Comparison of ENCODE assay signal across 26 cellular contexts in the genomic region with DNA sequence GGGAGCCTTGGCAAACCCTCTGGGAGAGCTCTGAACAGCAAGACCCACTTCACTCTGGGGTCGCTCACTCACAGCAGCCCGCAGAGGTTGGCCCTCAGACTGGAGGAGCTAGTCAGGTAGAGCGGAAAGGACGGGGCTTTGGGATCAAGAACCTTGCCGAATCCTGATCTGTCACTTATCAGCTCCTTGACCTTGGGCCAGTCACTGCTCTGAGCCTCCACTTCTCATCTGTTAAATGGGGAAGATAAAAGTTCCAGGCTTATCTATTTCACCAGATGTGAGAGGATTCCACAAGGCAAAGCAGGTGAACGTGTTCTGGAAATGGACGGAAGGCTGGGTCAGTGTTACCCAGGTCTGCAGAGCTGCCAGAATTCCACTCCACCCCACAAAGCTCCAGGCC. TPM values are rescaled to one million over a fixed set of nuclear protein-coding genes. Genes with fewer than 3 reads are reported as not detected.
"Had no signal": no experiment of that assay in that cellular context is flagged by ENCODE, and none has a peak within 500 bp of the region (broad histone marks: within the 10 kb centered on the region; RNA-seq: fewer than 3 reads in every experiment).

No MANE protein-coding gene starts in this region.

- H3K9me3 Mint-ChIP-seq: naive thymus-derived CD8-positive, alpha-beta T cell; nephron; stimulated activated memory B cell treated with anti-CD40 and anti-IgM and Interleukin-4, amounts not matched to agents 10 μg/mL and 1 μg/mL and 100 μg/mL, for 72 hours; stimulated activated naive CD8-positive, alpha-beta T cell treated with anti-CD3 and anti-CD28 coated beads, Interleukin-15, amount 100 ng/mL, for 72 hours; type B pancreatic cell had no signal

- H3K4me3 Mint-ChIP-seq: naive thymus-derived CD8-positive, alpha-beta T cell; nephron; stimulated activated memory B cell treated with anti-CD40 and anti-IgM and Interleukin-4, amounts not matched to agents 10 μg/mL and 1 μg/mL and 100 μg/mL, for 72 hours; stimulated activated naive CD8-positive, alpha-beta T cell treated with anti-CD3 and anti-CD28 coated beads, Interleukin-15, amount 100 ng/mL, for 72 hours; type B pancreatic cell had no signal

- H3K4me1 Mint-ChIP-seq: naive thymus-derived CD8-positive, alpha-beta T cell had no signal

- H3K9me3 ChIP-seq: left lung, lower lobe of right lung, pancreas, right atrium auricular region, right lobe of liver, tibial nerve, uterus had no signal

- H3K27ac ChIP-seq: left lung, lower lobe of right lung, pancreas, right atrium auricular region, right lobe of liver, tibial nerve, uterus had no signal

- H3K4me3 ChIP-seq: left lung, lower lobe of right lung, pancreas, right atrium auricular region, right lobe of liver, smooth muscle cell, tibial nerve, uterus had no signal

- H3K4me2 ChIP-seq: smooth muscle cell had no signal

- DNase-seq: hippocampal formation; left colon; left lung; lower lobe of right lung; mammary epithelial cell; mesenchymal stem cell; nucleus accumbens; pancreas; right lobe of liver; stimulated activated CD4-positive, alpha-beta T cell treated with anti-CD3 and anti-CD28 coated beads, Interleukin-1b, Interleukin-23, amount 100 ng/mL, for 48 hours; stimulated activated CD4-positive, alpha-beta T cell treated with anti-CD3 and anti-CD28 coated beads, Interleukin-2, amount 100 ng/mL, for 48 hours; stimulated activated CD4-positive, alpha-beta T cell treated with anti-CD3 and anti-CD28 coated beads, Interleukin-4, amount 100 ng/mL, for 4 hours; stimulated activated CD8-positive, alpha-beta memory T cell treated with anti-CD3 and anti-CD28 coated beads, Interleukin-4, amount 100 ng/mL, for 48 hours; stimulated activated naive CD4-positive, alpha-beta T cell treated with Interleukin-2 at 50 U/mL for 16 hours; stimulated activated naive CD8-positive, alpha-beta T cell treated with anti-CD3 and anti-CD28 coated beads, Interleukin-15, amount 100 ng/mL, for 72 hours; substantia nigra; uterus had no signal

- H3K27me3 ChIP-seq: left lung, pancreas, right atrium auricular region, right lobe of liver, tibial nerve, uterus had no signal

- H3K27ac Mint-ChIP-seq: naive thymus-derived CD8-positive, alpha-beta T cell; stimulated activated memory B cell treated with anti-CD40 and anti-IgM and Interleukin-4, amounts not matched to agents 10 μg/mL and 1 μg/mL and 100 μg/mL, for 72 hours; type B pancreatic cell had no signal

- ATAC-seq: left colon; left lung; lower lobe of right lung; naive thymus-derived CD8-positive, alpha-beta T cell; pancreas; right lobe of liver; stimulated activated memory B cell treated with anti-CD40 and anti-IgM and Interleukin-4, amounts not matched to agents 10 μg/mL and 1 μg/mL and 100 μg/mL, for 72 hours; stimulated activated naive CD8-positive, alpha-beta T cell treated with anti-CD3 and anti-CD28 coated beads, Interleukin-15, amount 100 ng/mL, for 72 hours had no signal

- H3K4me1 ChIP-seq: left lung, lower lobe of right lung, pancreas, right lobe of liver, uterus had no signal

- H3K36me3 Mint-ChIP-seq: naive thymus-derived CD8-positive, alpha-beta T cell; stimulated activated memory B cell treated with anti-CD40 and anti-IgM and Interleukin-4, amounts not matched to agents 10 μg/mL and 1 μg/mL and 100 μg/mL, for 72 hours; type B pancreatic cell had no signal

- H3K36me3 ChIP-seq: left lung, lower lobe of right lung, pancreas, right atrium auricular region, right lobe of liver, tibial nerve, uterus had no signal

RNA-seq across cellular contexts. Expression of gene SEMA5B, which starts 29.4 kb away (rescaled TPM):
- total RNA-seq: osteoblast, pulmonary artery endothelial cell, smooth muscle cell had no signal
